In genomic region chr11:122804161-122804560, GRCh38 we compare ENCODE assay signal across 1 cellular context.
TF ChIP-seq lines count a peak whose summit lies in the region.

No MANE protein-coding gene starts in this region.

TF ChIP-seq in GM23338, 12 proteins besides CTCF, POLR2A, EP300 and RAD21 (continued from another document):
- TF ChIP-seq ZNF462 (CRISPR knock-in tag; IDR thresholded peaks at IDR 0.05), result no peak
- TF ChIP-seq NANOG (IDR thresholded peaks at IDR 0.05; ENCODE audit: borderline replicate concordance), result no peak
- TF ChIP-seq JUNB (IDR thresholded peaks at IDR 0.05; ENCODE audit: unreplicated experiment), result no peak
- TF ChIP-seq REST (IDR thresholded peaks at IDR 0.05; ENCODE audit: unreplicated experiment), result no peak
